ENCODE assay signal across 1 cellular context in genomic region chr20:23666189-23666588, GRCh38.
TF ChIP-seq lines count a peak whose summit lies in the region.

No MANE protein-coding gene starts in this region.

TF ChIP-seq in HepG2, 621 proteins besides CTCF, POLR2A, EP300 and RAD21 (continued from another document):
- no peak for TF ChIP-seq ZHX1 (CRISPR knock-in tag; IDR thresholded peaks at IDR 0.05; ENCODE audit: low read depth)
- no peak for TF ChIP-seq ASH2L (IDR thresholded peaks at IDR 0.05; ENCODE audit: insufficient read length, low read depth, low read length)
- no peak for TF ChIP-seq NR1H2 (CRISPR knock-in tag; IDR thresholded peaks at IDR 0.05; ENCODE audit: borderline replicate concordance, low read depth)
- no peak for TF ChIP-seq THAP11 (CRISPR knock-in tag; IDR thresholded peaks at IDR 0.05)
- no peak for TF ChIP-seq ZNF414 (CRISPR knock-in tag; IDR thresholded peaks at IDR 0.05)
- no peak for TF ChIP-seq TEF (CRISPR knock-in tag; IDR thresholded peaks at IDR 0.05)
